ENCODE assay signal across 21 cellular contexts in genomic region chr19:47267350-47267759, GRCh38. TPM values are rescaled to one million over a fixed set of nuclear protein-coding genes. Genes with fewer than 3 reads are reported as not detected.
A peak's percentile ranks its signal among the peaks of the same experiment; 100 is the strongest.
DNase-seq lines count a peak whose midpoint lies in the region; ATAC-seq, FAIRE-seq and TF ChIP-seq lines count a peak whose summit lies in the region.
"Had no signal": no experiment of that assay in that cellular context is flagged by ENCODE, and none has a peak within 500 bp of the region (broad histone marks: within the 10 kb centered on the region; RNA-seq: fewer than 3 reads in every experiment).

No MANE protein-coding gene starts in this region.

- H3K9me3 ChIP-seq in BE2C, result no peaks in the 10 kb centered on the region
- H3K9me3 ChIP-seq: left lung, spleen, thoracic aorta had no signal

- no peak for FAIRE-seq in frontal cortex (lab: Jason Lieb, UNC)

- ATAC-seq in activated T-cell treated with anti-CD3 and anti-CD28 coated beads, Interleukin-2, amount 50 U/mL, for 72 hours (replicated peaks in 1 of 2), result no peak
- ATAC-seq: GM23338, left lung had no signal

- peak overlapping the region; percentile 22 for H3K27ac Mint-ChIP-seq in activated T-cell treated with anti-CD3 and anti-CD28 coated beads, Interleukin-2, amount 50 U/mL, for 24 hours
- no peak overlapping the region for H3K27ac Mint-ChIP-seq in activated T-cell treated with anti-CD3 and anti-CD28 coated beads, Interleukin-2, amount 50 U/mL, for 72 hours
- H3K27ac Mint-ChIP-seq: activated CD4-positive, alpha-beta T cell treated with anti-CD3 and anti-CD28 coated beads, Interleukin-2, amount 10 ng/mL, durations not matched to agents 24 days and 14 days; endodermal cell; GM23338 had no signal

- no peak for TF ChIP-seq POLR2A in erythroblast (IDR thresholded peaks at IDR 0.05; ENCODE audit: low read length)

- no peak for DNase-seq in activated T-cell treated with anti-CD3 and anti-CD28 coated beads, Interleukin-2, amount 50 U/mL, for 24 hours
- DNase-seq in activated T-cell treated with anti-CD3 and anti-CD28 coated beads, Interleukin-2, amount 50 U/mL, for 72 hours, result no peak
- peak; percentile 73 to 75 for DNase-seq in frontal cortex (ENCODE audit: low spot score in 2 of 2)
- DNase-seq in nucleus accumbens (lab: John Stamatoyannopoulos, UW), result peak in 52 of 56 donors; percentile 8 to 87 (median 60)
- DNase-seq in NK-92 (lab: John Stamatoyannopoulos, UW; ENCODE audit: unreplicated experiment), result no peak
- no peak for DNase-seq in erythroblast (lab: John Stamatoyannopoulos, UW)
- DNase-seq in GM19240 (ENCODE audit: insufficient read length, low spot score), result no peak
- no peak for DNase-seq in BE2C
- DNase-seq: activated CD4-positive, alpha-beta T cell treated with anti-CD3 and anti-CD28 coated beads, Interleukin-2, amount 10 ng/mL, durations not matched to agents 24 days and 14 days; activated CD8-positive, alpha-beta memory T cell treated with anti-CD3 and anti-CD28 coated beads, Interleukin-2, amount 50 U/mL, for 4 hours; aorta; endodermal cell; left lung; NCI-H1436 treated with DMSO at 0.1 percent for 48 hours; NCI-H226; spleen; stimulated activated CD8-positive, alpha-beta memory T cell treated with anti-CD3 and anti-CD28 coated beads, Interleukin-4, amount 100 ng/mL, for 48 hours had no signal

- peaks cover 75% of the 10 kb centered on the region for H3K36me3 Mint-ChIP-seq in activated T-cell treated with anti-CD3 and anti-CD28 coated beads, Interleukin-2, amount 50 U/mL, for 24 hours (ENCODE audit: low read depth)
- peaks cover 2 to 18% of the 10 kb centered on the region in 2 donors for H3K36me3 Mint-ChIP-seq in activated T-cell treated with anti-CD3 and anti-CD28 coated beads, Interleukin-2, amount 50 U/mL, for 72 hours (ENCODE audit: insufficient read depth in 2 of 2)

- H3K27me3 ChIP-seq in BE2C, result no peaks in the 10 kb centered on the region
- H3K27me3 ChIP-seq: left lung, spleen had no signal

- H3K36me3 ChIP-seq in BE2C, result peaks cover 15% of the 10 kb centered on the region

- H3K4me1 Mint-ChIP-seq in activated T-cell treated with anti-CD3 and anti-CD28 coated beads, Interleukin-2, amount 50 U/mL, for 24 hours (ENCODE audit: low read depth), result peaks cover 2% of the 10 kb centered on the region
- peaks cover 8% of the 10 kb centered on the region for H3K4me1 Mint-ChIP-seq in activated T-cell treated with anti-CD3 and anti-CD28 coated beads, Interleukin-2, amount 50 U/mL, for 72 hours (ENCODE audit: low read depth)

- H3K4me3 Mint-ChIP-seq in activated T-cell treated with anti-CD3 and anti-CD28 coated beads, Interleukin-2, amount 50 U/mL, for 24 hours, result no peak overlapping the region
- H3K4me3 Mint-ChIP-seq in activated T-cell treated with anti-CD3 and anti-CD28 coated beads, Interleukin-2, amount 50 U/mL, for 72 hours, result no peak overlapping the region
- H3K4me3 Mint-ChIP-seq: activated CD4-positive, alpha-beta T cell treated with anti-CD3 and anti-CD28 coated beads, Interleukin-2, amount 10 ng/mL, durations not matched to agents 24 days and 14 days; endodermal cell; GM23338 had no signal

- TF ChIP-seq CTCF in BE2C (IDR thresholded peaks at IDR 0.05; ENCODE audit: low read depth, low read length), result no peak

- no peaks in the 10 kb centered on the region for H3K4me1 ChIP-seq in BE2C

- H3K4me3 ChIP-seq in BE2C (ENCODE audit: low read depth, low read length), result no peak overlapping the region
- H3K4me3 ChIP-seq: GM23338, left lung, spleen, thoracic aorta had no signal

- no peaks in the 10 kb centered on the region for H3K27me3 Mint-ChIP-seq in activated T-cell treated with anti-CD3 and anti-CD28 coated beads, Interleukin-2, amount 50 U/mL, for 24 hours
- no peaks in the 10 kb centered on the region for H3K27me3 Mint-ChIP-seq in activated T-cell treated with anti-CD3 and anti-CD28 coated beads, Interleukin-2, amount 50 U/mL, for 72 hours (ENCODE audit: low read depth)
- H3K27me3 Mint-ChIP-seq: activated CD4-positive, alpha-beta T cell treated with anti-CD3 and anti-CD28 coated beads, Interleukin-2, amount 10 ng/mL, durations not matched to agents 24 days and 14 days had no signal

- H3K9me3 Mint-ChIP-seq in activated T-cell treated with anti-CD3 and anti-CD28 coated beads, Interleukin-2, amount 50 U/mL, for 24 hours, result no peaks in the 10 kb centered on the region
- H3K9me3 Mint-ChIP-seq in activated T-cell treated with anti-CD3 and anti-CD28 coated beads, Interleukin-2, amount 50 U/mL, for 72 hours, result no peaks in the 10 kb centered on the region
- H3K9me3 Mint-ChIP-seq: activated CD4-positive, alpha-beta T cell treated with anti-CD3 and anti-CD28 coated beads, Interleukin-2, amount 10 ng/mL, durations not matched to agents 24 days and 14 days; endodermal cell; GM23338 had no signal

RNA-seq across cellular contexts. Expression of gene INAFM1, which starts 7.3 kb away (rescaled TPM):
- 10 to 100 TPM; 19.7 to 21.4 TPM for total RNA-seq in activated T-cell treated with anti-CD3 and anti-CD28 coated beads, Interleukin-2, amount 50 U/mL, for 72 hours
- 4.1 TPM for total RNA-seq in frontal cortex
- 19.8 TPM for polyA plus RNA-seq in BE2C (2012; ENCODE audit: insufficient read depth, insufficient read length, low read depth)

RNA-seq across cellular contexts. Expression of gene CCDC9, which starts 11.0 kb away (rescaled TPM):
- total RNA-seq in activated T-cell treated with anti-CD3 and anti-CD28 coated beads, Interleukin-2, amount 50 U/mL, for 72 hours, result 10 to 100 TPM; 51.6 to 51.7 TPM
- 2.4 TPM for total RNA-seq in frontal cortex
- 21.8 TPM for polyA plus RNA-seq in BE2C (2012; ENCODE audit: insufficient read depth, insufficient read length, low read depth)

RNA-seq across cellular contexts. Expression of gene BBC3, which starts 36.4 kb away (rescaled TPM):
- total RNA-seq in activated T-cell treated with anti-CD3 and anti-CD28 coated beads, Interleukin-2, amount 50 U/mL, for 72 hours, result 10 to 100 TPM; 41.4 to 59.2 TPM
- 12.2 TPM for total RNA-seq in frontal cortex
- 17.0 TPM for polyA plus RNA-seq in BE2C (2012; ENCODE audit: insufficient read depth, insufficient read length, low read depth)

RNA-seq across cellular contexts. Expression of gene C5AR1, which starts 42.3 kb away (rescaled TPM):
- total RNA-seq in activated T-cell treated with anti-CD3 and anti-CD28 coated beads, Interleukin-2, amount 50 U/mL, for 72 hours, result 1 to 10 TPM; 1.8 to 3.0 TPM
- total RNA-seq in frontal cortex, result under 0.01 TPM
- polyA plus RNA-seq in BE2C (2012; ENCODE audit: insufficient read depth, insufficient read length, low read depth), result 1.1 TPM
- total RNA-seq: A172, GM23338, RPMI7951 had no signal

Comparison
In these comparisons a context has a peak if more than half of its experiments do, and no peak if none do; other contexts are left out.
1. DNase-seq: peak in frontal cortex (2 of 2) and nucleus accumbens (52 of 56); none in activated T-cell treated with anti-CD3 and anti-CD28 coated beads, Interleukin-2, amount 50 U/mL, for 24 hours (single experiment), activated T-cell treated with anti-CD3 and anti-CD28 coated beads, Interleukin-2, amount 50 U/mL, for 72 hours (0 of 2), NK-92 (single experiment), erythroblast (0 of 2), GM19240 (single experiment) and BE2C (single experiment).
2. RNA of gene CCDC9, which starts 11.0 kb away (total RNA-seq): 51.6 to 51.7 TPM in activated T-cell treated with anti-CD3 and anti-CD28 coated beads, Interleukin-2, amount 50 U/mL, for 72 hours; 2.4 TPM in frontal cortex (single experiment); every median in the first group is over 10 times any median in the second.